8 cellular contexts compared by ENCODE assay signal in the genomic region with DNA sequence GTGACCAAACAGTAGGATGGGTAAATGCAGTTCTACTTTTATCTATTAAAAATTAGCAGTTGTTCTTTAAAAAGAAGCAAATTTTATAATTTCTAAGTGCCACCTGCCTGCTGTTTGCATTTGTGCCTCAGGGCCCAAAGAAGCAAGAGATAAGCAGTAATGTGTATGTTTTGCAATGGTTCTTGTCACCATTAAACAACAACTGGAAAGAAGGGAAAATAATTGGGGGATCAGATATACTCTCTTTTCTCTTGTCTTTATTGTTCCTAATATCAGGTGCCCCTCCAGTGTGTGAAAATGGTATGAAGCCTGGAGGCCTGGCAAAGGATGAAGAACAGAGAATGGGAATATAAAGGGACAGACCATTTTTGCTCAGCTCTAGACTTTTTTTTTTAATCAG. TPM values are rescaled to one million over a fixed set of nuclear protein-coding genes. Genes with fewer than 3 reads are reported as not detected.
"Had no signal": no experiment of that assay in that cellular context is flagged by ENCODE, and none has a peak within 500 bp of the region (broad histone marks: within the 10 kb centered on the region; RNA-seq: fewer than 3 reads in every experiment).

No MANE protein-coding gene starts in this region.

- ATAC-seq: HCT116, K562 had no signal

- H3K36me3 ChIP-seq: HAP-1 had no signal

- H3K4me3 Mint-ChIP-seq: HFFc6 had no signal

- DNase-seq: GM23248, GOT3, H7, HFFc6 had no signal

- H3K9me3 ChIP-seq: HAP-1 had no signal

- H2AFZ ChIP-seq: GM23248 had no signal

- H3K9ac ChIP-seq: GM23248 had no signal

- H3K4me3 ChIP-seq: GM23248, HAP-1, K562 had no signal

- H3K4me1 ChIP-seq: HAP-1 had no signal

- H3K9me3 Mint-ChIP-seq: HFFc6 had no signal

- H3K27ac ChIP-seq: GM23248 had no signal

RNA-seq across cellular contexts. Expression of a gene that starts 9.6 kb away (rescaled TPM):
- total RNA-seq: H7, HT-29, K562 had no signal
